ENCODE assay signal across 1 cellular context in the genomic region with DNA sequence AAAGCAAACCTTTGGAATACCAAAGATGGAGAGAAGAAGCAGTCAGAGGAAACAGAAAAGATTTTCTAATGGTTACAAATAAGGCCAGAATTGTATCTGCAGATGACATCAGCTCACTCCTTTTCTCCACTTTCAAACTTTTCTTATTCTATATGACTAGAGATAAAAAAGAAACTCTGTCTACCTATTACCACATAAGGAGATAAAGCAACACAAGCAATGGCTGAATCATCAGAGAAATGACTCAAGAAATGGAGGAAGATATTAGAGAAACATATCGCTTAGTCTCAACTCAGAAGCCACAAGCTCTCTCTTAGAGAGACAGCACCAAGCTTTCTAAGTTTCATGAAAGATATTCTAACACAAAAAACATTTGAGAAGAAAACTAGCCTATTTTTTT.
TF ChIP-seq lines count a peak whose summit lies in the region.

No MANE protein-coding gene starts in this region.

TF ChIP-seq in GM23338, 12 proteins besides CTCF, POLR2A, EP300 and RAD21 (continued from another document):
- TF ChIP-seq REST (IDR thresholded peaks at IDR 0.05; ENCODE audit: unreplicated experiment) = no peak
- no peak for TF ChIP-seq NANOG (IDR thresholded peaks at IDR 0.05; ENCODE audit: borderline replicate concordance)
- TF ChIP-seq, protein P1, sequence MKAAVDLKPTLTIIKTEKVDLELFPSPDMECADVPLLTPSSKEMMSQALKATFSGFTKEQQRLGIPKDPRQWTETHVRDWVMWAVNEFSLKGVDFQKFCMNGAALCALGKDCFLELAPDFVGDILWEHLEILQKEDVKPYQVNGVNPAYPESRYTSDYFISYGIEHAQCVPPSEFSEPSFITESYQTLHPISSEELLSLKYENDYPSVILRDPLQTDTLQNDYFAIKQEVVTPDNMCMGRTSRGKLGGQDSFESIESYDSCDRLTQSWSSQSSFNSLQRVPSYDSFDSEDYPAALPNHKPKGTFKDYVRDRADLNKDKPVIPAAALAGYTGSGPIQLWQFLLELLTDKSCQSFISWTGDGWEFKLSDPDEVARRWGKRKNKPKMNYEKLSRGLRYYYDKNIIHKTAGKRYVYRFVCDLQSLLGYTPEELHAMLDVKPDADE (IDR thresholded peaks at IDR 0.05) = no peak
- TF ChIP-seq POLR2AphosphoS5 (IDR thresholded peaks at IDR 0.05; ENCODE audit: low read depth) = no peak
TF ChIP-seq in GM23338: peak in this region for 0.
